Comparison of ENCODE assay signal across 8 cellular contexts in the genomic region with DNA sequence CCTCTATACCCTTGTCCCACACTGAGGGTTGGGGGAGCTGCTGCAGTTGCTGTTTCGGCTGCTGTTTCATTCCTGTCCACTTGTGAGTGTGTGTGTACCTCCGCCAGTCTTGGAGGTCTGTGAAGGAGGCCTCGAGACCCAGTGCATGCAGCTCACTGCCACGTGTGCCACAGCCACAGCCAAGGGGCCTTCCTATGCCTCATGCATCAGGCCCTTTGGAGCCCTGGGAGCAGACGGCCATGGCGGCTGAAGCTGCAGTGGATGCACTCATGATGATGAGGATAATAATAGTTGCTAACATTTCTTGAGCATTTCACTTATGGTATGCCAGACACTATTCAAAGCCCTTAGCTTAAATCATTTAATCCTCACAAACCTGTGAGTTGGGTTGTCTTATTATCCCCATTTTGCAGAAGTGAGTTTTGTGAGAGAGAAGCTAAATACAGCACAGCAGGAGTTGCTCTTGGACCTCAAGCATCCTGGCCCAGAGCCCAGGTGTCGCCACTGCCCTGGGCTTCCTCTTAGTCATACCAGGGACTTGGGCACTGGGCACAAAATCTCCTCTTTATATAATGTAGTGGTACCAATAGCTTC.
DNase-seq lines count a peak whose midpoint lies in the region; ATAC-seq, FAIRE-seq and TF ChIP-seq lines count a peak whose summit lies in the region.

No MANE protein-coding gene starts in this region.

- H3K4me3 Mint-ChIP-seq in activated naive CD8-positive, alpha-beta T cell = peak overlapping the region; percentile 75

- H3K9me3 ChIP-seq in BLaER1 treated with 17β-estradiol and CSF1 and Interleukin-3, amounts not matched to agents 10 nM and 100 nM (replicated peaks in 1 of 11) = no peaks in the 10 kb centered on the region
- no peaks in the 10 kb centered on the region for H3K9me3 ChIP-seq in kidney (ENCODE audit: control insufficient read depth in 1 of 2, low read length in 2 of 2)
- H3K9me3 ChIP-seq in subcutaneous abdominal adipose tissue (ENCODE audit: control insufficient read depth in 5 of 5, low read length in 5 of 5) = no peaks in the 10 kb centered on the region

- no peak for FAIRE-seq in kidney (lab: Jason Lieb, UNC)

- ATAC-seq in HG02884 (IDR thresholded peaks at IDR 0.05; ENCODE audit: unreplicated experiment) = no peak
- ATAC-seq in HG03135 (IDR thresholded peaks at IDR 0.05; ENCODE audit: unreplicated experiment) = no peak

- peaks cover 4% of the 10 kb centered on the region for H3K36me3 Mint-ChIP-seq in activated naive CD8-positive, alpha-beta T cell

- H3K4me1 Mint-ChIP-seq in activated naive CD8-positive, alpha-beta T cell (ENCODE audit: low read depth) = peaks cover 93% of the 10 kb centered on the region

- no peak for TF ChIP-seq POLR2A in erythroblast (IDR thresholded peaks at IDR 0.05; ENCODE audit: low read length)

- H3K36me3 ChIP-seq in BLaER1 treated with 17β-estradiol and CSF1 and Interleukin-3, amounts not matched to agents 10 nM and 100 nM = peaks cover 0 to 20% (median 0%) of the 10 kb centered on the region in 11 experiments; a peak in 5 of 22 replicates
- no peaks in the 10 kb centered on the region for H3K36me3 ChIP-seq in kidney (ENCODE audit: control insufficient read depth in 1 of 2, insufficient read depth in 2 of 2, low read length in 2 of 2)
- peaks cover 0 to 10% (median 0%) of the 10 kb centered on the region in 5 donors for H3K36me3 ChIP-seq in subcutaneous abdominal adipose tissue (ENCODE audit: control insufficient read depth in 5 of 5, insufficient read depth in 5 of 5, low read length in 5 of 5)

- H3K4me1 ChIP-seq in BLaER1 treated with 17β-estradiol and CSF1 and Interleukin-3, amounts not matched to agents 10 nM and 100 nM = peaks cover 77 to 97% (median 85%) of the 10 kb centered on the region in 10 experiments
- H3K4me1 ChIP-seq in kidney (ENCODE audit: control insufficient read depth in 1 of 2, insufficient read depth in 1 of 2, low read depth in 1 of 2, low read length in 2 of 2) = peaks cover 27 to 31% of the 10 kb centered on the region in 2 donors
- H3K4me1 ChIP-seq in subcutaneous abdominal adipose tissue (ENCODE audit: control insufficient read depth in 5 of 5, insufficient read depth in 5 of 5, low read length in 5 of 5) = peaks cover 5 to 52% (median 35%) of the 10 kb centered on the region in 5 donors

- no peaks in the 10 kb centered on the region for H3K27me3 ChIP-seq in BLaER1 treated with 17β-estradiol and CSF1 and Interleukin-3, amounts not matched to agents 10 nM and 100 nM
- H3K27me3 ChIP-seq in subcutaneous abdominal adipose tissue (ENCODE audit: control insufficient read depth in 5 of 5, insufficient read depth in 4 of 5, low read length in 5 of 5) = no peaks in the 10 kb centered on the region

- peaks cover 3% of the 10 kb centered on the region for H3K9me3 Mint-ChIP-seq in activated naive CD8-positive, alpha-beta T cell (ENCODE audit: low read depth)

- no peak for TF ChIP-seq CTCF in kidney (IDR thresholded peaks at IDR 0.05; ENCODE audit: borderline replicate concordance, extremely low read depth, insufficient read depth)

- H3K9ac ChIP-seq in BLaER1 treated with 17β-estradiol and CSF1 and Interleukin-3, amounts not matched to agents 10 nM and 100 nM = peak overlapping the region; percentile 86 to 94 (median 91)
- peak overlapping the region; percentile 36 to 69 for H3K9ac ChIP-seq in kidney (ENCODE audit: low read length in 2 of 2)
- H3K9ac ChIP-seq in subcutaneous abdominal adipose tissue (ENCODE audit: low read length in 5 of 5) = peak overlapping the region in 3 of 5 donors; percentile 23 to 54 (median 27)

- intact Hi-C loops in kidney (cut with DNase I) = no loop called here

- H4K20me1 ChIP-seq in BLaER1 treated with 17β-estradiol and CSF1 and Interleukin-3, amounts not matched to agents 10 nM and 100 nM = no peaks in the 10 kb centered on the region

- peak overlapping the region; percentile 97 to 100 (median 100) for H3K27ac ChIP-seq in BLaER1 treated with 17β-estradiol and CSF1 and Interleukin-3, amounts not matched to agents 10 nM and 100 nM
- H3K27ac ChIP-seq in kidney (ENCODE audit: low read depth in 2 of 2, low read length in 2 of 2) = peak overlapping the region; percentile 82 to 94
- peak overlapping the region; percentile 82 for H3K27ac ChIP-seq in subcutaneous abdominal adipose tissue (ENCODE audit: low read depth, low read length)

- no peaks in the 10 kb centered on the region for H3K27me3 Mint-ChIP-seq in activated naive CD8-positive, alpha-beta T cell

- peak overlapping the region; percentile 97 for H3K27ac Mint-ChIP-seq in activated naive CD8-positive, alpha-beta T cell

- H3K4me2 ChIP-seq in BLaER1 treated with 17β-estradiol and CSF1 and Interleukin-3, amounts not matched to agents 10 nM and 100 nM = peak overlapping the region; percentile 76 to 94 (median 87)

- peak overlapping the region in 9 of 10 experiments; percentile 13 to 48 (median 41); a peak in 13 of 20 replicates for H3K4me3 ChIP-seq in BLaER1 treated with 17β-estradiol and CSF1 and Interleukin-3, amounts not matched to agents 10 nM and 100 nM
- H3K4me3 ChIP-seq in kidney (ENCODE audit: low read length in 2 of 2) = no peak overlapping the region
- peak overlapping the region in 1 of 5 donors; percentile 29 for H3K4me3 ChIP-seq in subcutaneous abdominal adipose tissue (ENCODE audit: low read depth in 1 of 5, low read length in 5 of 5)

- DNase-seq in HT1080 (ENCODE audit: low read depth) (peak; percentile 75), kidney (peak; percentile 90), erythroblast (lab: John Stamatoyannopoulos, UW) (no peak)

Comparison
In these comparisons a context has a peak if more than half of its experiments do, and no peak if none do; other contexts are left out.
1. H3K4me3 ChIP-seq: peak in BLaER1 treated with 17β-estradiol and CSF1 and Interleukin-3, amounts not matched to agents 10 nM and 100 nM (9 of 10); none in kidney (0 of 2).
2. H3K9ac ChIP-seq: peak in every context shown above with its lines; median percentile 91 in BLaER1 treated with 17β-estradiol and CSF1 and Interleukin-3, amounts not matched to agents 10 nM and 100 nM; 52 in kidney; 27 in subcutaneous abdominal adipose tissue.
3. DNase-seq: peak in HT1080 (single experiment) and kidney (single experiment); none in erythroblast (0 of 2).
4. Peak in every context shown above with its lines, with median percentiles within 50 percentile points of each other: H3K27ac ChIP-seq.